Comparison of ENCODE assay signal across 9 cellular contexts in the genomic region with DNA sequence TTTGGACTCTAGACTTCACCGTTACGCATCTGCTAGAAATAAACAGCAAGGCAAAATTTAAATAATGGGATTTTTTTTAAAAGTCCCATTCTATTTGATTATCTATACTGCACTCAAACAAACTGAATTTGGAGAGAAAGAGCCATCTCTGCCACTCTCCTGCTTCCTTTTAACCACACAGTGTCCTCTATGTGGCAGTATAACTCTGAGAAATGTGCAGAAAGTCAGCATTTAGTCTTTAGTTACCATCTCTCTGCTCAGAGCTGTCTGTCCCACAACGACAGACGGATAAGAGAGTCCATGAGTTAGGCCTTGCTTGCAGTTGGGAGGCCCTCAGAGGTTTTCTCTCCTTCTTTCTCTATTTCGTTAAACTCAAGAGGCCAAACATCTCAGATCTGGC. TPM values are rescaled to one million over a fixed set of nuclear protein-coding genes. Genes with fewer than 3 reads are reported as not detected.
A peak's percentile ranks its signal among the peaks of the same experiment; 100 is the strongest.
DNase-seq lines count a peak whose midpoint lies in the region; ATAC-seq, FAIRE-seq and TF ChIP-seq lines count a peak whose summit lies in the region.
"Had no signal": no experiment of that assay in that cellular context is flagged by ENCODE, and none has a peak within 500 bp of the region (broad histone marks: within the 10 kb centered on the region; RNA-seq: fewer than 3 reads in every experiment).

No MANE protein-coding gene starts in this region.

- no peak overlapping the region for H3K4me3 Mint-ChIP-seq in immature natural killer cell

- H3K4me1 ChIP-seq in adipocyte (ENCODE audit: control insufficient read depth, insufficient read depth, low read length): no peaks in the 10 kb centered on the region
- H3K4me1 ChIP-seq: right lobe of liver had no signal

- H3K27me3 ChIP-seq in BJ (ENCODE audit: control insufficient read depth, insufficient read depth, low read length) (no peaks in the 10 kb centered on the region; the same call in 1 of the 2 replicates), adipocyte (replicated peaks; ENCODE audit: control insufficient read depth, insufficient read depth, low read length) (peaks cover under 1% of the 10 kb centered on the region)
- H3K27me3 ChIP-seq: right lobe of liver had no signal

- H3K9me3 Mint-ChIP-seq in immature natural killer cell: peaks cover 0 to 2% (median 0%) of the 10 kb centered on the region in 6 donors

- H3K27ac Mint-ChIP-seq in immature natural killer cell: no peak overlapping the region

- no peaks in the 10 kb centered on the region for H3K36me3 Mint-ChIP-seq in immature natural killer cell

- DNase-seq in BJ (ENCODE audit: low read depth) (no peak), LNCaP clone FGC (ENCODE audit: low read depth) (no peak), adipocyte (ENCODE audit: low read depth) (peak; percentile 65), NCI-H2029 (lab: John Stamatoyannopoulos, UW) (no peak), HK-2 (ENCODE audit: unreplicated experiment) (no peak), immature natural killer cell (no peak)
- DNase-seq: right lobe of liver had no signal

- ATAC-seq in GM18868 (IDR thresholded peaks at IDR 0.05; ENCODE audit: unreplicated experiment): no peak

- POLR2A ChIA-PET in BJ (lab: Charles Lee): no interaction called here

- peaks cover 0 to 4% (median 0%) of the 10 kb centered on the region in 3 donors for H3K27me3 Mint-ChIP-seq in immature natural killer cell (ENCODE audit: low read depth in 3 of 3)

- H3K9me3 ChIP-seq in adipocyte (ENCODE audit: control insufficient read depth, low read length): no peaks in the 10 kb centered on the region
- H3K9me3 ChIP-seq: right lobe of liver had no signal

- H3K36me3 ChIP-seq in BJ (ENCODE audit: control insufficient read depth, insufficient read depth, low read length): no peaks in the 10 kb centered on the region
- no peaks in the 10 kb centered on the region for H3K36me3 ChIP-seq in adipocyte (ENCODE audit: control insufficient read depth, insufficient read depth, low read length, severe bottlenecking)
- H3K36me3 ChIP-seq: right lobe of liver had no signal

- no peak overlapping the region for H3K9ac ChIP-seq in adipocyte (ENCODE audit: low read length)

- H3K4me1 Mint-ChIP-seq in immature natural killer cell: no peaks in the 10 kb centered on the region

- peak; percentile 17 for FAIRE-seq in islet of Langerhans (lab: Jason Lieb, UNC)

- peak; percentile 19; the same call in 1 of the 2 replicates for TF ChIP-seq CTCF in BJ (IDR thresholded peaks at IDR 0.05; ENCODE audit: insufficient read depth, low read depth, low read length)
- peak; percentile 65 for TF ChIP-seq CTCF in LNCaP clone FGC (IDR thresholded peaks at IDR 0.05; ENCODE audit: control insufficient read depth, extremely low read depth, insufficient read depth)

- H3K4me3 ChIP-seq in BJ (ENCODE audit: low read depth, low read length) (no peak overlapping the region), LNCaP clone FGC (ENCODE audit: low read depth, low read length) (no peak overlapping the region), adipocyte (ENCODE audit: low read length) (no peak overlapping the region)
- H3K4me3 ChIP-seq: right lobe of liver had no signal

- CTCF ChIA-PET in BJ (lab: Yijun Ruan, JAX): interaction anchor here (0.5 to 1.6 kb wide), 7 partner anchors 9 to 340 kb away, joined by 3 to 4 read pairs (median 3); no protein-coding TSS in a partner anchor

RNA-seq across cellular contexts. Expression of gene CCNA1, which starts 21.2 kb away (rescaled TPM):
- polyA plus RNA-seq in BJ (2011; rRNA removed) (0.12 and 0.21 TPM in 2 replicates), immature natural killer cell (not detected)
- polyA minus RNA-seq in BJ (2011; rRNA and poly(A)+ RNA removed): 0.09 TPM in 1 of 2 replicates, not detected in the other
